In genomic region chr2:218755567-218756404, GRCh38 we compare ENCODE assay signal across 1 cellular context.
TF ChIP-seq lines count a peak whose summit lies in the region.

No MANE protein-coding gene starts in this region.

TF ChIP-seq in HepG2, 621 proteins besides CTCF, POLR2A, EP300 and RAD21 (continued from another document and continues in another):
- TF ChIP-seq ZNF142 (CRISPR knock-in tag; IDR thresholded peaks at IDR 0.05) (peak; percentile 93; the same call in 1 of the 2 replicates), RFXANK (CRISPR knock-in tag; IDR thresholded peaks at IDR 0.05) (no peak; the same call in 1 of the 2 replicates), RCOR2 (CRISPR knock-in tag; IDR thresholded peaks at IDR 0.05) (peak; percentile 99), ATF2 (CRISPR knock-in tag; IDR thresholded peaks at IDR 0.05) (peak; percentile 93), ZNF770 (CRISPR knock-in tag; IDR thresholded peaks at IDR 0.05) (peak; percentile 62), ETV5 (CRISPR knock-in tag; IDR thresholded peaks at IDR 0.05; ENCODE audit: borderline replicate concordance) (peak; percentile 87), KAT8 (CRISPR knock-in tag; IDR thresholded peaks at IDR 0.05) (peak; percentile 87), ZKSCAN1 (IDR thresholded peaks at IDR 0.05; ENCODE audit: low read length) (0 out of 2 replicates have a peak, but pooled peaks have one; percentile 4), NCOA2 (CRISPR knock-in tag; IDR thresholded peaks at IDR 0.05) (peak; percentile 99), SMAD9 (CRISPR knock-in tag; IDR thresholded peaks at IDR 0.05) (no peak), ZNF441 (CRISPR knock-in tag; IDR thresholded peaks at IDR 0.05; ENCODE audit: borderline replicate concordance) (peak; percentile 69; the same call in 1 of the 2 replicates), ZNF564 (CRISPR knock-in tag; IDR thresholded peaks at IDR 0.05) (peak; percentile 47; the same call in 1 of the 2 replicates), TBL1XR1 (IDR thresholded peaks at IDR 0.05; ENCODE audit: borderline replicate concordance, low read length, partially characterized antibody) (peak; percentile 90), MEIS2 (CRISPR knock-in tag; IDR thresholded peaks at IDR 0.05) (peak; percentile 98), ZNF484 (CRISPR knock-in tag; IDR thresholded peaks at IDR 0.05; ENCODE audit: borderline replicate concordance, low read depth) (no peak), ZMYM2 (CRISPR knock-in tag; IDR thresholded peaks at IDR 0.05) (peak; percentile 98), ZNF549 (CRISPR knock-in tag; IDR thresholded peaks at IDR 0.05) (0 out of 2 replicates have a peak, but pooled peaks have one; percentile 72), MAFG (CRISPR knock-in tag; IDR thresholded peaks at IDR 0.05) (no peak), FOXA3 (CRISPR knock-in tag; IDR thresholded peaks at IDR 0.05) (peak; percentile 100), ZNF24 (IDR thresholded peaks at IDR 0.05) (no peak), ARID5B (CRISPR knock-in tag; IDR thresholded peaks at IDR 0.05) (peak; percentile 98), ZNF18 (CRISPR knock-in tag; IDR thresholded peaks at IDR 0.05; ENCODE audit: insufficient replicate concordance) (peak; percentile 51), IRF9 (CRISPR knock-in tag; IDR thresholded peaks at IDR 0.05; ENCODE audit: borderline replicate concordance) (peak; percentile 74), RFX1 (IDR thresholded peaks at IDR 0.05) (no peak), ZFP36L1 (CRISPR knock-in tag; IDR thresholded peaks at IDR 0.05) (peak; percentile 71), ZSCAN25 (CRISPR knock-in tag; IDR thresholded peaks at IDR 0.05) (peak; percentile 56; the same call in 1 of the 2 replicates), ZNF260 (CRISPR knock-in tag; IDR thresholded peaks at IDR 0.05; ENCODE audit: borderline replicate concordance, low read depth) (no peak), ZEB1 (IDR thresholded peaks at IDR 0.05; ENCODE audit: insufficient replicate concordance, low read depth) (peak; percentile 91), MXI1 (IDR thresholded peaks at IDR 0.05; ENCODE audit: borderline replicate concordance, low read depth, low read length) (peak; percentile 49; the same call in 1 of the 3 replicates), STAT5B (CRISPR knock-in tag; IDR thresholded peaks at IDR 0.05) (no peak), IRF1 (CRISPR knock-in tag; IDR thresholded peaks at IDR 0.05; ENCODE audit: low read depth) (no peak), CBX1 (IDR thresholded peaks at IDR 0.05; ENCODE audit: low read depth) (peak; percentile 94), ZNF83 (CRISPR knock-in tag; IDR thresholded peaks at IDR 0.05; ENCODE audit: borderline replicate concordance) (no peak), ZNF207 (IDR thresholded peaks at IDR 0.05; ENCODE audit: borderline replicate concordance) (no peak), HOXD1 (CRISPR knock-in tag; IDR thresholded peaks at IDR 0.05) (peak; percentile 98), WIZ (CRISPR knock-in tag; IDR thresholded peaks at IDR 0.05) (no peak), ZBTB14 (CRISPR knock-in tag; IDR thresholded peaks at IDR 0.05) (no peak), ZNF383 (CRISPR knock-in tag; IDR thresholded peaks at IDR 0.05; ENCODE audit: borderline replicate concordance) (no peak), TRIM24 (CRISPR knock-in tag; IDR thresholded peaks at IDR 0.05) (peak; percentile 97), ZNF234 (CRISPR knock-in tag; conservative IDR thresholded peaks at IDR 0.05) (no peak), ZNF264 (CRISPR knock-in tag; IDR thresholded peaks at IDR 0.05) (peak; percentile 98), ZC3H13 (CRISPR knock-in tag; IDR thresholded peaks at IDR 0.05) (0 out of 2 replicates have a peak, but pooled peaks have one; percentile 20), SRSF1 (optimal IDR thresholded peaks at IDR 0.05; ENCODE audit: low read depth, low read length) (no peak), TEAD2 (CRISPR knock-in tag; IDR thresholded peaks at IDR 0.05) (no peak), NRL (CRISPR knock-in tag; IDR thresholded peaks at IDR 0.05; ENCODE audit: borderline replicate concordance) (peak; percentile 61; the same call in 1 of the 2 replicates), BRD4 (CRISPR knock-in tag; IDR thresholded peaks at IDR 0.05) (peak; percentile 95), ZNF576 (CRISPR knock-in tag; IDR thresholded peaks at IDR 0.05) (no peak), TP53 (CRISPR knock-in tag; conservative IDR thresholded peaks at IDR 0.05) (peak; percentile 96)
